8 cellular contexts compared by ENCODE assay signal in genomic region chr15:68821898-68822380, GRCh38. TPM values are rescaled to one million over a fixed set of nuclear protein-coding genes. Genes with fewer than 3 reads are reported as not detected.
A peak's percentile ranks its signal among the peaks of the same experiment; 100 is the strongest.
DNase-seq lines count a peak whose midpoint lies in the region; ATAC-seq lines count a peak whose summit lies in the region.

No MANE protein-coding gene starts in this region.

- no peaks in the 10 kb centered on the region for H3K9me3 ChIP-seq in CD4-positive, alpha-beta memory T cell (ENCODE audit: control insufficient read depth in 1 of 2, low read length in 2 of 2)

- no peaks in the 10 kb centered on the region for H3K27me3 Mint-ChIP-seq in CD4-positive, alpha-beta memory T cell
- no peaks in the 10 kb centered on the region for H3K27me3 Mint-ChIP-seq in activated T-helper 17 cell treated with anti-CD3 and anti-CD28 coated beads, Interleukin-2, amount 50 U/mL, for 72 hours
- H3K27me3 Mint-ChIP-seq in stimulated activated naive CD8-positive, alpha-beta T cell treated with anti-CD3 and anti-CD28 coated beads, Interleukin-15, amount 100 ng/mL, for 72 hours, result peaks cover 6% of the 10 kb centered on the region

- H3K9me3 Mint-ChIP-seq in CD4-positive, alpha-beta memory T cell, result peaks cover 0 to 2% (median 0%) of the 10 kb centered on the region in 8 donors
- no peaks in the 10 kb centered on the region for H3K9me3 Mint-ChIP-seq in activated T-helper 17 cell treated with anti-CD3 and anti-CD28 coated beads, Interleukin-2, amount 50 U/mL, for 72 hours
- no peaks in the 10 kb centered on the region for H3K9me3 Mint-ChIP-seq in stimulated activated naive CD8-positive, alpha-beta T cell treated with anti-CD3 and anti-CD28 coated beads, Interleukin-15, amount 100 ng/mL, for 72 hours

- H3K4me1 ChIP-seq in CD4-positive, alpha-beta memory T cell (ENCODE audit: insufficient read depth, low read length), result peaks cover 14% of the 10 kb centered on the region

- CTCF ChIA-PET in CD4-positive, alpha-beta memory T cell (lab: Charles Lee; ENCODE audit: partially characterized antibody), result interaction anchor here (1.8 kb wide), 1 partner anchor 38 kb away, joined by 5 read pairs; no protein-coding TSS in a partner anchor

- intact Hi-C loops in CD4-positive, alpha-beta memory T cell (cut with micrococcal nuclease), result loop anchor here (5.0 to 10.0 kb wide), 2 partner anchors 593 to 645 kb away; partner anchors contain the start of gene KIF23

- H3K4me3 Mint-ChIP-seq in CD4-positive, alpha-beta memory T cell, result peak overlapping the region; percentile 82 to 100 (median 94)
- H3K4me3 Mint-ChIP-seq in activated T-helper 17 cell treated with anti-CD3 and anti-CD28 coated beads, Interleukin-2, amount 50 U/mL, for 72 hours, result peak overlapping the region; percentile 99
- H3K4me3 Mint-ChIP-seq in stimulated activated naive CD8-positive, alpha-beta T cell treated with anti-CD3 and anti-CD28 coated beads, Interleukin-15, amount 100 ng/mL, for 72 hours, result peak overlapping the region; percentile 98 to 99

- H3K4me3 ChIP-seq in CD4-positive, alpha-beta memory T cell (ENCODE audit: low read length in 2 of 2), result peak overlapping the region; percentile 77 to 81

- peak in 1 of 5 donors; percentile 15 for DNase-seq in CD4-positive, alpha-beta memory T cell
- DNase-seq in HuH-7.5 (ENCODE audit: low spot score) (peak; percentile 60), iris pigment epithelial cell (ENCODE audit: low read depth) (peak; percentile 27), DMS114 treated with DMSO at 0.1 percent for 48 hours (lab: John Stamatoyannopoulos, UW; ENCODE audit: unreplicated experiment) (no peak), caudate nucleus (lab: John Stamatoyannopoulos, UW) (no peak)
- DNase-seq in stimulated activated naive CD8-positive, alpha-beta T cell treated with anti-CD3 and anti-CD28 coated beads, Interleukin-15, amount 100 ng/mL, for 72 hours, result peak; percentile 31 to 44

- H3K27ac Mint-ChIP-seq in CD4-positive, alpha-beta memory T cell, result peak overlapping the region in 6 of 7 donors; percentile 43 to 87 (median 79)
- peak overlapping the region; percentile 8 for H3K27ac Mint-ChIP-seq in activated T-helper 17 cell treated with anti-CD3 and anti-CD28 coated beads, Interleukin-2, amount 50 U/mL, for 72 hours
- H3K27ac Mint-ChIP-seq in stimulated activated naive CD8-positive, alpha-beta T cell treated with anti-CD3 and anti-CD28 coated beads, Interleukin-15, amount 100 ng/mL, for 72 hours, result peak overlapping the region; percentile 93 to 97

- H3K27ac ChIP-seq in CD4-positive, alpha-beta memory T cell (ENCODE audit: low read depth, low read length), result peak overlapping the region; percentile 91
- H3K27ac ChIP-seq in caudate nucleus (ENCODE audit: low read depth, low read length), result no peak overlapping the region

- H3K27me3 ChIP-seq in CD4-positive, alpha-beta memory T cell (ENCODE audit: insufficient read depth, low read length), result no peaks in the 10 kb centered on the region

- H3K36me3 ChIP-seq in CD4-positive, alpha-beta memory T cell (ENCODE audit: insufficient read depth, low read length), result no peaks in the 10 kb centered on the region

- peaks cover 0 to 22% of the 10 kb centered on the region in 2 donors for H3K36me3 Mint-ChIP-seq in CD4-positive, alpha-beta memory T cell
- H3K36me3 Mint-ChIP-seq in activated T-helper 17 cell treated with anti-CD3 and anti-CD28 coated beads, Interleukin-2, amount 50 U/mL, for 72 hours (ENCODE audit: low read depth), result peaks cover 27% of the 10 kb centered on the region

- H3K4me1 Mint-ChIP-seq in CD4-positive, alpha-beta memory T cell, result peaks cover 10 to 24% (median 12%) of the 10 kb centered on the region in 4 donors
- H3K4me1 Mint-ChIP-seq in activated T-helper 17 cell treated with anti-CD3 and anti-CD28 coated beads, Interleukin-2, amount 50 U/mL, for 72 hours, result peaks cover 5% of the 10 kb centered on the region
- H3K4me1 Mint-ChIP-seq in stimulated activated naive CD8-positive, alpha-beta T cell treated with anti-CD3 and anti-CD28 coated beads, Interleukin-15, amount 100 ng/mL, for 72 hours, result peaks cover 18% of the 10 kb centered on the region

- no peak for ATAC-seq in activated T-helper 17 cell treated with anti-CD3 and anti-CD28 coated beads, Interleukin-2, amount 50 U/mL, for 72 hours (replicated peaks)
- ATAC-seq in stimulated activated naive CD8-positive, alpha-beta T cell treated with anti-CD3 and anti-CD28 coated beads, Interleukin-15, amount 100 ng/mL, for 72 hours, result no peak
- no peak for ATAC-seq in GM19023 (IDR thresholded peaks at IDR 0.05; ENCODE audit: unreplicated experiment)

- POLR2A ChIA-PET in CD4-positive, alpha-beta memory T cell (lab: Charles Lee; ENCODE audit: partially characterized antibody), result no interaction called here

RNA-seq across cellular contexts. Expression of gene ANP32A, which starts 1.2 kb away (rescaled TPM):
- total RNA-seq in CD4-positive, alpha-beta memory T cell, result 100 to 1,000 TPM; 134 TPM
- polyA plus RNA-seq in CD4-positive, alpha-beta memory T cell, result 10 to 100 TPM; 52.7 to 64.5 TPM
- 100 to 1,000 TPM; 130 to 221 TPM for total RNA-seq in activated T-helper 17 cell treated with anti-CD3 and anti-CD28 coated beads, Interleukin-2, amount 50 U/mL, for 72 hours

Comparison
In these comparisons a context has a peak if more than half of its experiments do, and no peak if none do; other contexts are left out.
1. DNase-seq: peak in HuH-7.5 (single experiment), iris pigment epithelial cell (single experiment) and stimulated activated naive CD8-positive, alpha-beta T cell treated with anti-CD3 and anti-CD28 coated beads, Interleukin-15, amount 100 ng/mL, for 72 hours (2 of 2); none in DMS114 treated with DMSO at 0.1 percent for 48 hours (single experiment) and caudate nucleus (0 of 61).
2. H3K27ac Mint-ChIP-seq: peak in every context shown above with its lines; median percentile 95 in stimulated activated naive CD8-positive, alpha-beta T cell treated with anti-CD3 and anti-CD28 coated beads, Interleukin-15, amount 100 ng/mL, for 72 hours; 79 in CD4-positive, alpha-beta memory T cell; 8 in activated T-helper 17 cell treated with anti-CD3 and anti-CD28 coated beads, Interleukin-2, amount 50 U/mL, for 72 hours.
3. Peak in every context shown above with its lines, with median percentiles within 50 percentile points of each other: H3K4me3 Mint-ChIP-seq.